Comparison of ENCODE assay signal across 23 cellular contexts in genomic region chr3:94184781-94185180, GRCh38.
DNase-seq lines count a peak whose midpoint lies in the region; ATAC-seq, FAIRE-seq and TF ChIP-seq lines count a peak whose summit lies in the region.
"Had no signal": no experiment of that assay in that cellular context is flagged by ENCODE, and none has a peak within 500 bp of the region (broad histone marks: within the 10 kb centered on the region; RNA-seq: fewer than 3 reads in every experiment).

No MANE protein-coding gene starts in this region.

- no peaks in the 10 kb centered on the region for H3K9me3 Mint-ChIP-seq in activated CD8-positive, alpha-beta memory T cell treated with anti-CD3 and anti-CD28 coated beads, Interleukin-2, amount 10 ng/mL, durations not matched to agents 7 days and 5 days (ENCODE audit: low read depth)
- H3K9me3 Mint-ChIP-seq: activated CD8-positive, alpha-beta T cell treated with anti-CD3 and anti-CD28 coated beads for 36 hours; dendritic cell treated with granulocyte-macrophage colony-stimulating factor and Interleukin-4, amounts not matched to agents 40 ng/mL and 50 ng/mL, for 4 days; naive thymus-derived CD4-positive, alpha-beta T cell had no signal

- no peak overlapping the region for H3K27ac Mint-ChIP-seq in activated CD8-positive, alpha-beta memory T cell treated with anti-CD3 and anti-CD28 coated beads, Interleukin-2, amount 10 ng/mL, durations not matched to agents 7 days and 5 days
- H3K27ac Mint-ChIP-seq: activated CD8-positive, alpha-beta T cell treated with anti-CD3 and anti-CD28 coated beads for 36 hours; dendritic cell treated with granulocyte-macrophage colony-stimulating factor and Interleukin-4, amounts not matched to agents 40 ng/mL and 50 ng/mL, for 4 days; naive thymus-derived CD4-positive, alpha-beta T cell had no signal

- no peaks in the 10 kb centered on the region for H3K27me3 Mint-ChIP-seq in activated CD8-positive, alpha-beta memory T cell treated with anti-CD3 and anti-CD28 coated beads, Interleukin-2, amount 10 ng/mL, durations not matched to agents 7 days and 5 days
- H3K27me3 Mint-ChIP-seq: dendritic cell treated with granulocyte-macrophage colony-stimulating factor and Interleukin-4, amounts not matched to agents 40 ng/mL and 50 ng/mL, for 4 days had no signal

- DNase-seq in ELR (ENCODE audit: low read depth) (peak; percentile 82), RCC 7860 (ENCODE audit: low spot score) (peak; percentile 14), cardiac fibroblast (ENCODE audit: low read depth in 2 of 2) (peak; percentile 2 to 71), kidney glomerular epithelial cell (lab: John Stamatoyannopoulos, UW) (peak; percentile 42), mesendoderm (no peak), NCI-H2081 (lab: John Stamatoyannopoulos, UW) (no peak), inferior parietal cortex (ENCODE audit: extremely low spot score) (no peak)
- DNase-seq in activated CD8-positive, alpha-beta memory T cell treated with anti-CD3 and anti-CD28 coated beads, Interleukin-2, amount 10 ng/mL, durations not matched to agents 7 days and 5 days, result no peak
- DNase-seq: activated CD8-positive, alpha-beta T cell treated with anti-CD3 and anti-CD28 coated beads for 36 hours; activated T-cell treated with anti-CD3 and anti-CD28 coated beads, Interleukin-2, amount 50 U/mL, for 1 hour; Calu3; heart left ventricle; left lung; naive thymus-derived CD4-positive, alpha-beta T cell; NCI-H1105; NCI-H2029 treated with DMSO at 0.1 percent for 48 hours; occipital lobe; SHP77 treated with DMSO at 0.1 percent for 48 hours; small intestine; stimulated activated CD4-positive, alpha-beta T cell treated with anti-CD3 and anti-CD28 coated beads, Interleukin-2, amount 100 ng/mL, for 24 hours had no signal

- H2AK5ac ChIP-seq in mesendoderm (ENCODE audit: low read length), result no peak overlapping the region

- no peaks in the 10 kb centered on the region for H3K27me3 ChIP-seq in mesendoderm (ENCODE audit: insufficient read depth, low read length, poor library complexity)
- H3K27me3 ChIP-seq: BLaER1 treated with 17β-estradiol and CSF1 and Interleukin-3, amounts not matched to agents 10 nM and 100 nM; cardiac muscle cell; heart left ventricle; left lung had no signal

- H3K4me1 ChIP-seq in mesendoderm (ENCODE audit: control insufficient read depth, low read depth, low read length), result no peaks in the 10 kb centered on the region
- H3K4me1 ChIP-seq: BLaER1 treated with 17β-estradiol and CSF1 and Interleukin-3, amounts not matched to agents 10 nM and 100 nM; heart left ventricle; left lung had no signal

- no peak overlapping the region for H3K23ac ChIP-seq in mesendoderm (ENCODE audit: low read length)

- H3K4me2 ChIP-seq in mesendoderm (ENCODE audit: low read length), result no peak overlapping the region
- H3K4me2 ChIP-seq: BLaER1 treated with 17β-estradiol and CSF1 and Interleukin-3, amounts not matched to agents 10 nM and 100 nM had no signal

- H2BK120ac ChIP-seq in mesendoderm (ENCODE audit: low read depth, low read length), result no peak overlapping the region

- H2BK15ac ChIP-seq in mesendoderm (replicated peaks; ENCODE audit: low read depth), result no peak overlapping the region

- no peak overlapping the region for H4K5ac ChIP-seq in mesendoderm (ENCODE audit: low read length)

- no peak overlapping the region for H3K18ac ChIP-seq in mesendoderm (ENCODE audit: low read length)

- no peaks in the 10 kb centered on the region for H3K36me3 ChIP-seq in mesendoderm (ENCODE audit: control insufficient read depth, insufficient read depth, low read length)
- H3K36me3 ChIP-seq: BLaER1 treated with 17β-estradiol and CSF1 and Interleukin-3, amounts not matched to agents 10 nM and 100 nM; cardiac muscle cell; heart left ventricle; left lung had no signal

- no peaks in the 10 kb centered on the region for H3K79me1 ChIP-seq in mesendoderm (ENCODE audit: low read length)

- WGBS in mesendoderm (ENCODE audit: extremely low coverage, insufficient coverage, low lambda C conversion rate), result no CpG with 5 or more reads among the region's 1 CpG

- no peak for FAIRE-seq in RCC 7860 (lab: Jason Lieb, UNC)
- FAIRE-seq: small intestine had no signal

- no peak for TF ChIP-seq CTCF in cardiac fibroblast (IDR thresholded peaks at IDR 0.05; ENCODE audit: low read depth, low read length)

- H3K79me2 ChIP-seq in mesendoderm (ENCODE audit: control insufficient read depth, insufficient read depth, low read length), result no peaks in the 10 kb centered on the region

- CTCF ChIA-PET in activated CD8-positive, alpha-beta memory T cell treated with anti-CD3 and anti-CD28 coated beads, Interleukin-2, amount 10 ng/mL, durations not matched to agents 7 days and 5 days (lab: Charles Lee), result no interaction called here

- no peak overlapping the region for H3K9ac ChIP-seq in mesendoderm (ENCODE audit: low read length)
- H3K9ac ChIP-seq: BLaER1 treated with 17β-estradiol and CSF1 and Interleukin-3, amounts not matched to agents 10 nM and 100 nM had no signal

- H3K27ac ChIP-seq in mesendoderm (ENCODE audit: low read depth, low read length), result no peak overlapping the region
- H3K27ac ChIP-seq: BLaER1 treated with 17β-estradiol and CSF1 and Interleukin-3, amounts not matched to agents 10 nM and 100 nM; cardiac muscle cell; heart left ventricle; left lung had no signal

- H3K36me3 Mint-ChIP-seq in activated CD8-positive, alpha-beta memory T cell treated with anti-CD3 and anti-CD28 coated beads, Interleukin-2, amount 10 ng/mL, durations not matched to agents 7 days and 5 days, result no peaks in the 10 kb centered on the region
- H3K36me3 Mint-ChIP-seq: naive thymus-derived CD4-positive, alpha-beta T cell had no signal

- no peak overlapping the region for H3K4ac ChIP-seq in mesendoderm (ENCODE audit: low read depth, low read length)

- H2BK5ac ChIP-seq in mesendoderm (ENCODE audit: low read length), result no peak overlapping the region

- H4K8ac ChIP-seq in mesendoderm (ENCODE audit: low read depth, low read length), result no peak overlapping the region

- no peaks in the 10 kb centered on the region for H3K4me1 Mint-ChIP-seq in activated CD8-positive, alpha-beta memory T cell treated with anti-CD3 and anti-CD28 coated beads, Interleukin-2, amount 10 ng/mL, durations not matched to agents 7 days and 5 days
- H3K4me1 Mint-ChIP-seq: naive thymus-derived CD4-positive, alpha-beta T cell had no signal

- H3K56ac ChIP-seq in mesendoderm (ENCODE audit: low read length), result no peak overlapping the region

- H3K4me3 Mint-ChIP-seq in activated CD8-positive, alpha-beta memory T cell treated with anti-CD3 and anti-CD28 coated beads, Interleukin-2, amount 10 ng/mL, durations not matched to agents 7 days and 5 days, result no peak overlapping the region
- H3K4me3 Mint-ChIP-seq: activated CD8-positive, alpha-beta T cell treated with anti-CD3 and anti-CD28 coated beads for 36 hours; dendritic cell treated with granulocyte-macrophage colony-stimulating factor and Interleukin-4, amounts not matched to agents 40 ng/mL and 50 ng/mL, for 4 days; naive thymus-derived CD4-positive, alpha-beta T cell had no signal

- no peak for ATAC-seq in activated CD8-positive, alpha-beta memory T cell treated with anti-CD3 and anti-CD28 coated beads, Interleukin-2, amount 10 ng/mL, durations not matched to agents 7 days and 5 days
- ATAC-seq: activated CD8-positive, alpha-beta T cell treated with anti-CD3 and anti-CD28 coated beads for 36 hours; heart left ventricle; left lung; naive thymus-derived CD4-positive, alpha-beta T cell had no signal

- H3K4me3 ChIP-seq in cardiac fibroblast (replicated peaks in 1 of 2; ENCODE audit: low read depth in 2 of 2, low read length in 2 of 2) (no peak overlapping the region), mesendoderm (ENCODE audit: low read length) (no peak overlapping the region)
- H3K4me3 ChIP-seq: BLaER1 treated with 17β-estradiol and CSF1 and Interleukin-3, amounts not matched to agents 10 nM and 100 nM; cardiac muscle cell; heart left ventricle; left lung had no signal

Comparison
In these comparisons a context has a peak if more than half of its experiments do, and no peak if none do; other contexts are left out.
1. DNase-seq: peak in ELR (single experiment), RCC 7860 (single experiment), cardiac fibroblast (2 of 2) and kidney glomerular epithelial cell (single experiment); none in mesendoderm (single experiment), NCI-H2081 (0 of 2), activated CD8-positive, alpha-beta memory T cell treated with anti-CD3 and anti-CD28 coated beads, Interleukin-2, amount 10 ng/mL, durations not matched to agents 7 days and 5 days (single experiment) and inferior parietal cortex (single experiment).